ENCODE assay signal across 1 cellular context in the genomic region with DNA sequence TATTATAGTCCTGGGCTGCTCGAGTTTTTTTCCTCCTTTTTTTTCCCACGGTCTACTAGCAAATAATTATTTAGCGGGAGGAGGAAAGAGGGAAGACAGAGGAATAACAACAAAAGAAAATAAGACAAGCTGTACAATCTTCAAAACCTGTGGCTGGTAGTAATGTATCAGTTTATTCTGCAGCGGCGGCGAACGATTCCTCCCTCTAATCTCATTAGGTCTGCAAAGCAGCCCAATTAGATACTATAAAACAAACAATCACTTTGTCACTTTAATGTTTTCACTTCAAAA.
TF ChIP-seq lines count a peak whose summit lies in the region.

No MANE protein-coding gene starts in this region.

TF ChIP-seq in HEK293, 187 proteins besides CTCF, POLR2A, EP300 and RAD21 (continued from another document):
- TF ChIP-seq, protein P1, sequence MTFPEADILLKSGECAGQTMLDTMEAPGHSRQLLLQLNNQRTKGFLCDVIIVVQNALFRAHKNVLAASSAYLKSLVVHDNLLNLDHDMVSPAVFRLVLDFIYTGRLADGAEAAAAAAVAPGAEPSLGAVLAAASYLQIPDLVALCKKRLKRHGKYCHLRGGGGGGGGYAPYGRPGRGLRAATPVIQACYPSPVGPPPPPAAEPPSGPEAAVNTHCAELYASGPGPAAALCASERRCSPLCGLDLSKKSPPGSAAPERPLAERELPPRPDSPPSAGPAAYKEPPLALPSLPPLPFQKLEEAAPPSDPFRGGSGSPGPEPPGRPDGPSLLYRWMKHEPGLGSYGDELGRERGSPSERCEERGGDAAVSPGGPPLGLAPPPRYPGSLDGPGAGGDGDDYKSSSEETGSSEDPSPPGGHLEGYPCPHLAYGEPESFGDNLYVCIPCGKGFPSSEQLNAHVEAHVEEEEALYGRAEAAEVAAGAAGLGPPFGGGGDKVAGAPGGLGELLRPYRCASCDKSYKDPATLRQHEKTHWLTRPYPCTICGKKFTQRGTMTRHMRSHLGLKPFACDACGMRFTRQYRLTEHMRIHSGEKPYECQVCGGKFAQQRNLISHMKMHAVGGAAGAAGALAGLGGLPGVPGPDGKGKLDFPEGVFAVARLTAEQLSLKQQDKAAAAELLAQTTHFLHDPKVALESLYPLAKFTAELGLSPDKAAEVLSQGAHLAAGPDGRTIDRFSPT (tag by site-specific recombination; IDR thresholded peaks at IDR 0.05) = no peak
- no peak for TF ChIP-seq ZNF155 (tag by site-specific recombination; IDR thresholded peaks at IDR 0.05)
- TF ChIP-seq, protein P2, sequence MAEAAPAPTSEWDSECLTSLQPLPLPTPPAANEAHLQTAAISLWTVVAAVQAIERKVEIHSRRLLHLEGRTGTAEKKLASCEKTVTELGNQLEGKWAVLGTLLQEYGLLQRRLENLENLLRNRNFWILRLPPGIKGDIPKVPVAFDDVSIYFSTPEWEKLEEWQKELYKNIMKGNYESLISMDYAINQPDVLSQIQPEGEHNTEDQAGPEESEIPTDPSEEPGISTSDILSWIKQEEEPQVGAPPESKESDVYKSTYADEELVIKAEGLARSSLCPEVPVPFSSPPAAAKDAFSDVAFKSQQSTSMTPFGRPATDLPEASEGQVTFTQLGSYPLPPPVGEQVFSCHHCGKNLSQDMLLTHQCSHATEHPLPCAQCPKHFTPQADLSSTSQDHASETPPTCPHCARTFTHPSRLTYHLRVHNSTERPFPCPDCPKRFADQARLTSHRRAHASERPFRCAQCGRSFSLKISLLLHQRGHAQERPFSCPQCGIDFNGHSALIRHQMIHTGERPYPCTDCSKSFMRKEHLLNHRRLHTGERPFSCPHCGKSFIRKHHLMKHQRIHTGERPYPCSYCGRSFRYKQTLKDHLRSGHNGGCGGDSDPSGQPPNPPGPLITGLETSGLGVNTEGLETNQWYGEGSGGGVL (tag by site-specific recombination; IDR thresholded peaks at IDR 0.05) = no peak
- no peak for TF ChIP-seq SP2 (tag by site-specific recombination; IDR thresholded peaks at IDR 0.05)
- peak; percentile 97 for TF ChIP-seq WT1 (tag by site-specific recombination; IDR thresholded peaks at IDR 0.05)
- TF ChIP-seq ZNF610 (tag by site-specific recombination; IDR thresholded peaks at IDR 0.05; ENCODE audit: borderline replicate concordance) = no peak
- TF ChIP-seq ZNF560 (tag by site-specific recombination; IDR thresholded peaks at IDR 0.05; ENCODE audit: borderline replicate concordance) = no peak
- TF ChIP-seq GLI2 (tag by site-specific recombination; IDR thresholded peaks at IDR 0.05; ENCODE audit: borderline replicate concordance, low read depth) = 0 out of 2 replicates have a peak, but pooled peaks have one; percentile 75
- TF ChIP-seq ZNF624 (tag by site-specific recombination; IDR thresholded peaks at IDR 0.05) = no peak
- TF ChIP-seq, protein P3, sequence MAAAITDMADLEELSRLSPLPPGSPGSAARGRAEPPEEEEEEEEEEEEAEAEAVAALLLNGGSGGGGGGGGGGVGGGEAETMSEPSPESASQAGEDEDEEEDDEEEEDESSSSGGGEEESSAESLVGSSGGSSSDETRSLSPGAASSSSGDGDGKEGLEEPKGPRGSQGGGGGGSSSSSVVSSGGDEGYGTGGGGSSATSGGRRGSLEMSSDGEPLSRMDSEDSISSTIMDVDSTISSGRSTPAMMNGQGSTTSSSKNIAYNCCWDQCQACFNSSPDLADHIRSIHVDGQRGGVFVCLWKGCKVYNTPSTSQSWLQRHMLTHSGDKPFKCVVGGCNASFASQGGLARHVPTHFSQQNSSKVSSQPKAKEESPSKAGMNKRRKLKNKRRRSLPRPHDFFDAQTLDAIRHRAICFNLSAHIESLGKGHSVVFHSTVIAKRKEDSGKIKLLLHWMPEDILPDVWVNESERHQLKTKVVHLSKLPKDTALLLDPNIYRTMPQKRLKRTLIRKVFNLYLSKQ (tag by site-specific recombination; IDR thresholded peaks at IDR 0.05; ENCODE audit: borderline replicate concordance) = no peak
- TF ChIP-seq ZNF549 (tag by site-specific recombination; IDR thresholded peaks at IDR 0.05) = no peak
- peak; percentile 19; the same call in 1 of the 2 replicates for TF ChIP-seq IKZF3 (tag by site-specific recombination; IDR thresholded peaks at IDR 0.05)
- TF ChIP-seq SALL2 (tag by site-specific recombination; IDR thresholded peaks at IDR 0.05; ENCODE audit: borderline replicate concordance) = no peak
- no peak for TF ChIP-seq ZNF146 (tag by site-specific recombination; IDR thresholded peaks at IDR 0.05)
- TF ChIP-seq ZNF48 (tag by site-specific recombination; IDR thresholded peaks at IDR 0.05) = no peak
- TF ChIP-seq, protein P4, sequence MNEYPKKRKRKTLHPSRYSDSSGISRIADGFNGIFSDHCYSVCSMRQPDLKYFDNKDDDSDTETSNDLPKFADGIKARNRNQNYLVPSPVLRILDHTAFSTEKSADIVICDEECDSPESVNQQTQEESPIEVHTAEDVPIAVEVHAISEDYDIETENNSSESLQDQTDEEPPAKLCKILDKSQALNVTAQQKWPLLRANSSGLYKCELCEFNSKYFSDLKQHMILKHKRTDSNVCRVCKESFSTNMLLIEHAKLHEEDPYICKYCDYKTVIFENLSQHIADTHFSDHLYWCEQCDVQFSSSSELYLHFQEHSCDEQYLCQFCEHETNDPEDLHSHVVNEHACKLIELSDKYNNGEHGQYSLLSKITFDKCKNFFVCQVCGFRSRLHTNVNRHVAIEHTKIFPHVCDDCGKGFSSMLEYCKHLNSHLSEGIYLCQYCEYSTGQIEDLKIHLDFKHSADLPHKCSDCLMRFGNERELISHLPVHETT (tag by site-specific recombination; IDR thresholded peaks at IDR 0.05) = no peak; the same call in 1 of the 2 replicates
- peak; percentile 19; the same call in 1 of the 2 replicates for TF ChIP-seq PRDM1 (tag by site-specific recombination; IDR thresholded peaks at IDR 0.05)
- peak; percentile 83 for TF ChIP-seq ZNF596 (tag by site-specific recombination; IDR thresholded peaks at IDR 0.05)
- no peak for TF ChIP-seq ZBTB8A (tag by site-specific recombination; IDR thresholded peaks at IDR 0.05)
- TF ChIP-seq, protein P5, sequence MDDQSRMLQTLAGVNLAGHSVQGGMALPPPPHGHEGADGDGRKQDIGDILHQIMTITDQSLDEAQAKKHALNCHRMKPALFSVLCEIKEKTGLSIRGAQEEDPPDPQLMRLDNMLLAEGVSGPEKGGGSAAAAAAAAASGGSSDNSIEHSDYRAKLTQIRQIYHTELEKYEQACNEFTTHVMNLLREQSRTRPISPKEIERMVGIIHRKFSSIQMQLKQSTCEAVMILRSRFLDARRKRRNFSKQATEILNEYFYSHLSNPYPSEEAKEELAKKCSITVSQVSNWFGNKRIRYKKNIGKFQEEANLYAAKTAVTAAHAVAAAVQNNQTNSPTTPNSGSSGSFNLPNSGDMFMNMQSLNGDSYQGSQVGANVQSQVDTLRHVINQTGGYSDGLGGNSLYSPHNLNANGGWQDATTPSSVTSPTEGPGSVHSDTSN (CRISPR knock-in tag; IDR thresholded peaks at IDR 0.05) = no peak
- no peak for TF ChIP-seq ZNF776 (tag by site-specific recombination; IDR thresholded peaks at IDR 0.05; ENCODE audit: borderline replicate concordance)
- TF ChIP-seq, protein P6, sequence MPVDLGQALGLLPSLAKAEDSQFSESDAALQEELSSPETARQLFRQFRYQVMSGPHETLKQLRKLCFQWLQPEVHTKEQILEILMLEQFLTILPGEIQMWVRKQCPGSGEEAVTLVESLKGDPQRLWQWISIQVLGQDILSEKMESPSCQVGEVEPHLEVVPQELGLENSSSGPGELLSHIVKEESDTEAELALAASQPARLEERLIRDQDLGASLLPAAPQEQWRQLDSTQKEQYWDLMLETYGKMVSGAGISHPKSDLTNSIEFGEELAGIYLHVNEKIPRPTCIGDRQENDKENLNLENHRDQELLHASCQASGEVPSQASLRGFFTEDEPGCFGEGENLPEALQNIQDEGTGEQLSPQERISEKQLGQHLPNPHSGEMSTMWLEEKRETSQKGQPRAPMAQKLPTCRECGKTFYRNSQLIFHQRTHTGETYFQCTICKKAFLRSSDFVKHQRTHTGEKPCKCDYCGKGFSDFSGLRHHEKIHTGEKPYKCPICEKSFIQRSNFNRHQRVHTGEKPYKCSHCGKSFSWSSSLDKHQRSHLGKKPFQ (tag by site-specific recombination; IDR thresholded peaks at IDR 0.05) = no peak
- no peak for TF ChIP-seq ZNF660 (tag by site-specific recombination; IDR thresholded peaks at IDR 0.05)
- no peak for TF ChIP-seq ZNF423 (tag by site-specific recombination; IDR thresholded peaks at IDR 0.05)
- no peak for TF ChIP-seq ZNF335 (tag by site-specific recombination; conservative IDR thresholded peaks at IDR 0.05)
- TF ChIP-seq ZNF830 (tag by site-specific recombination; IDR thresholded peaks at IDR 0.05; ENCODE audit: low read depth) = no peak
- no peak for TF ChIP-seq ZNF561 (tag by site-specific recombination; IDR thresholded peaks at IDR 0.05; ENCODE audit: borderline replicate concordance)
- no peak for TF ChIP-seq ZNF311 (tag by site-specific recombination; IDR thresholded peaks at IDR 0.05; ENCODE audit: borderline replicate concordance)
- TF ChIP-seq ZNF791 (tag by site-specific recombination; IDR thresholded peaks at IDR 0.05) = no peak
- TF ChIP-seq OSR2 (tag by site-specific recombination; IDR thresholded peaks at IDR 0.05) = peak; percentile 87
- TF ChIP-seq, protein P7, sequence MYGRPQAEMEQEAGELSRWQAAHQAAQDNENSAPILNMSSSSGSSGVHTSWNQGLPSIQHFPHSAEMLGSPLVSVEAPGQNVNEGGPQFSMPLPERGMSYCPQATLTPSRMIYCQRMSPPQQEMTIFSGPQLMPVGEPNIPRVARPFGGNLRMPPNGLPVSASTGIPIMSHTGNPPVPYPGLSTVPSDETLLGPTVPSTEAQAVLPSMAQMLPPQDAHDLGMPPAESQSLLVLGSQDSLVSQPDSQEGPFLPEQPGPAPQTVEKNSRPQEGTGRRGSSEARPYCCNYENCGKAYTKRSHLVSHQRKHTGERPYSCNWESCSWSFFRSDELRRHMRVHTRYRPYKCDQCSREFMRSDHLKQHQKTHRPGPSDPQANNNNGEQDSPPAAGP (tag by site-specific recombination; IDR thresholded peaks at IDR 0.05) = no peak; the same call in none of the 2 replicates
- TF ChIP-seq ZNF169 (tag by site-specific recombination; IDR thresholded peaks at IDR 0.05) = no peak
- TF ChIP-seq ZNF777 (tag by site-specific recombination; IDR thresholded peaks at IDR 0.05; ENCODE audit: borderline replicate concordance) = no peak
- TF ChIP-seq ZNF768 (tag by site-specific recombination; IDR thresholded peaks at IDR 0.05) = peak; percentile 20; the same call in 1 of the 2 replicates
